In the genomic region with DNA sequence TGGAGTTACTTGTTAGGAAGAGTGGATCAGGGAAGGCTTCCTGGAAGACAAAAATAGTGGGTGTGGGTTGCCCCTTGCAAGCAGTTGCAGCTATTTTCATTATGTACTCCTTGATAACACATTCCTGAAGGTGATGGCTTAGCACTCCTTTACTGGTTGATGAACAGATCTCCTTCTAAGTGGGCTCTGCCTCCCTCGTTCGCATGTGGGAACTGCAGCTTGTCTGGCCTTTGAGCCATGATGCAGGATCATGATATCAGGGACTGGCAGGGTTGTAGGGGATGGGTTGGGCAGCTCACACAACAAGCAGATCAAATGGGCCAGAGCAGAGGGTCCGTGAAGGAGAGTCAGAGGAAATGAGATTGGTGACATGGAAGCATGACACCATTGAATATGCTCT, we compare ENCODE assay signal across 1 cellular context.
TF ChIP-seq lines count a peak whose summit lies in the region.

No MANE protein-coding gene starts in this region.

TF ChIP-seq in H1, 55 proteins besides CTCF, POLR2A, EP300 and RAD21:
- TF ChIP-seq EZH2 (IDR thresholded peaks at IDR 0.05; ENCODE audit: low read depth, low read length, severe bottlenecking), result no peak
- no peak for TF ChIP-seq SRF (IDR thresholded peaks at IDR 0.05; ENCODE audit: low read depth, low read length)
- TF ChIP-seq KDM1A (IDR thresholded peaks at IDR 0.05; ENCODE audit: borderline replicate concordance, low read length), result no peak
- TF ChIP-seq CEBPB (IDR thresholded peaks at IDR 0.05; ENCODE audit: low read depth, low read length), result no peak
- no peak for TF ChIP-seq RFX5 (IDR thresholded peaks at IDR 0.05; ENCODE audit: borderline replicate concordance, low read depth, low read length)
- TF ChIP-seq SP4 (IDR thresholded peaks at IDR 0.05; ENCODE audit: low read length), result no peak
- no peak for TF ChIP-seq SUZ12 (IDR thresholded peaks at IDR 0.05; ENCODE audit: low read length)
- TF ChIP-seq POLR2AphosphoS5 (IDR thresholded peaks at IDR 0.05; ENCODE audit: low read depth, low read length), result no peak
- no peak for TF ChIP-seq SIX5 (IDR thresholded peaks at IDR 0.05; ENCODE audit: low read depth, low read length)
- no peak for TF ChIP-seq CTBP2 (IDR thresholded peaks at IDR 0.05; ENCODE audit: borderline replicate concordance, insufficient read depth, insufficient read length, low read length)
- TF ChIP-seq SIN3A (conservative IDR thresholded peaks at IDR 0.05 in 1 of 2, IDR thresholded peaks at IDR 0.05 in 1 of 2; ENCODE audit: low read depth in 1 of 2, low read length in 2 of 2), result no peak
- TF ChIP-seq POU5F1 (IDR thresholded peaks at IDR 0.05; ENCODE audit: low read depth, low read length), result no peak
- no peak for TF ChIP-seq GTF2F1 (IDR thresholded peaks at IDR 0.05; ENCODE audit: borderline replicate concordance, low read depth, low read length)
- no peak for TF ChIP-seq ZNF274 (IDR thresholded peaks at IDR 0.05; ENCODE audit: borderline replicate concordance, extremely low read depth, low read length)
